Comparison of ENCODE assay signal across 20 cellular contexts in the genomic region with DNA sequence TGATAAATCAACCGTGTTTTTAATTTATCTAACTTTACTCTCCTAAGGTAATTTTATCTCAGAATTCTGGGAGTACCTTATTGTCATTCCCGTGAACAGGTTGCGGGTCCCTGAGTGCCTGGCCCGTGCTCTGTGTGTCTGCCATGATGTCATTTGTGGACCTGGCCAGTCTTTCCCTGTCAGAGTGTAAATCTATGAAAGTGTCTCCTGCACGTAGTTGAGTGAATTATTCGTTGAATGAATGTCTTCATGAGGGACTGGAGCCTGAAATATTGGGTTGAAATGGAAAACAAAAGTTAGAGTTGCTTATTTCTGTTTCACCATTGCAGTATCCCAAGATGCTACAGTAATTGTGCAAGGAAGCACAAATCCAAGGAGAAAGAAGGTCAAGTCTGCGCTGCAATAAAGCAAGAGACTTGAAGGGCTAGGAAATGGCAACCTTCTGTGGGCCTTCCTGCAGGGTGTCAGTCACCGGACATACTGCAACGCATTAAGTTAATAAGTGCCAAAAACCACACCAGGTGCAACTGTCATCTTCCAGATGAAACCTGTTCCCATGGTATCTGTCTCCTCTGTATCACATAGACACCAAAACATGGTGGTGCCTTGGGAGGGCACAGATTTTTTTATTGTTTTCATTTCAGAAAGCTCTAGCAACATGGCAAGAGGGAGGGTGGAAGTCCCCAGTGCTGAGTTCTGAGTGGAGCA.
DNase-seq lines count a peak whose midpoint lies in the region; ATAC-seq, FAIRE-seq and TF ChIP-seq lines count a peak whose summit lies in the region.
"Had no signal": no experiment of that assay in that cellular context is flagged by ENCODE, and none has a peak within 500 bp of the region (broad histone marks: within the 10 kb centered on the region; RNA-seq: fewer than 3 reads in every experiment).

No MANE protein-coding gene starts in this region.

- peak; percentile 22 for DNase-seq in activated CD8-positive, alpha-beta memory T cell treated with anti-CD3 and anti-CD28 coated beads, Interleukin-2, amount 10 ng/mL, durations not matched to agents 7 days and 5 days
- no peak for DNase-seq in activated CD8-positive, alpha-beta memory T cell treated with anti-CD3 and anti-CD28 coated beads, Interleukin-2, amount 50 U/mL, for 4 hours
- DNase-seq in glomerular visceral epithelial cell (ENCODE audit: extremely low spot score) = peak; percentile 43
- no peak for DNase-seq in D721Med (ENCODE audit: insufficient read length, low spot score)
- no peak for DNase-seq in HTR-8/SVneo (ENCODE audit: insufficient read length, low spot score)
- no peak for DNase-seq in SK-N-SH
- no peak for DNase-seq in stimulated activated CD4-positive, alpha-beta T cell treated with anti-CD3 and anti-CD28 coated beads, Interleukin-2, amount 100 ng/mL, for 48 hours
- DNase-seq: DND-41, H7, IMR-90, NCI-H1694, NCI-H2081, NCI-H2171, NCI-H524 treated with DMSO at 0.1 percent for 48 hours, Right ventricle myocardium superior, SW 1271, T-helper 17 cell had no signal

- H3K27ac Mint-ChIP-seq in activated CD8-positive, alpha-beta memory T cell treated with anti-CD3 and anti-CD28 coated beads, Interleukin-2, amount 10 ng/mL, durations not matched to agents 7 days and 5 days = no peak overlapping the region
- H3K27ac Mint-ChIP-seq: T-helper 17 cell had no signal

- no peak for TF ChIP-seq RAD21 in SK-N-SH (IDR thresholded peaks at IDR 0.05; ENCODE audit: low read length)

- 95% methylated on average over 9 of the region's 9 CpGs for WGBS in SK-N-SH (ENCODE audit: low lambda C conversion rate)

- no peaks in the 10 kb centered on the region for H3K9me3 ChIP-seq in SK-N-SH

- H2AFZ ChIP-seq in SK-N-SH (ENCODE audit: low read depth) = no peak overlapping the region

- ATAC-seq in activated CD8-positive, alpha-beta memory T cell treated with anti-CD3 and anti-CD28 coated beads, Interleukin-2, amount 10 ng/mL, durations not matched to agents 7 days and 5 days = no peak
- peak; percentile 70 for ATAC-seq in GM19463 (IDR thresholded peaks at IDR 0.05; ENCODE audit: unreplicated experiment)
- ATAC-seq: T-helper 17 cell had no signal

- H3K79me2 ChIP-seq in SK-N-SH (ENCODE audit: insufficient read depth) = no peaks in the 10 kb centered on the region

- no peak for FAIRE-seq in D721Med (lab: Jason Lieb, UNC)
- no peak for FAIRE-seq in HTR-8/SVneo (lab: Jason Lieb, UNC)
- FAIRE-seq: GM12891 had no signal

- H4K20me1 ChIP-seq in SK-N-SH (ENCODE audit: insufficient read depth) = no peaks in the 10 kb centered on the region

- H3K4me3 Mint-ChIP-seq in activated CD8-positive, alpha-beta memory T cell treated with anti-CD3 and anti-CD28 coated beads, Interleukin-2, amount 10 ng/mL, durations not matched to agents 7 days and 5 days = no peak overlapping the region
- H3K4me3 Mint-ChIP-seq: T-helper 17 cell had no signal

- H3K36me3 ChIP-seq in SK-N-SH (replicated peaks in 1 of 2; ENCODE audit: control insufficient read depth in 1 of 2, insufficient read depth in 2 of 2, low read length in 1 of 2) = no peaks in the 10 kb centered on the region

- no peak for TF ChIP-seq CTCF in D721Med (IDR thresholded peaks at IDR 0.05; ENCODE audit: insufficient read depth, missing control alignments)
- no peak for TF ChIP-seq CTCF in SK-N-SH (IDR thresholded peaks at IDR 0.05)

- H3K4me1 Mint-ChIP-seq in activated CD8-positive, alpha-beta memory T cell treated with anti-CD3 and anti-CD28 coated beads, Interleukin-2, amount 10 ng/mL, durations not matched to agents 7 days and 5 days = peaks cover 18% of the 10 kb centered on the region

- H3F3A ChIP-seq in SK-N-SH (replicated peaks; ENCODE audit: insufficient read depth) = peaks cover 4% of the 10 kb centered on the region

- H3K9me3 Mint-ChIP-seq in activated CD8-positive, alpha-beta memory T cell treated with anti-CD3 and anti-CD28 coated beads, Interleukin-2, amount 10 ng/mL, durations not matched to agents 7 days and 5 days (ENCODE audit: low read depth) = no peaks in the 10 kb centered on the region

- H3K9ac ChIP-seq in SK-N-SH = no peak overlapping the region

- H3K36me3 Mint-ChIP-seq in activated CD8-positive, alpha-beta memory T cell treated with anti-CD3 and anti-CD28 coated beads, Interleukin-2, amount 10 ng/mL, durations not matched to agents 7 days and 5 days = peaks cover 3% of the 10 kb centered on the region

- H3K4me2 ChIP-seq in SK-N-SH = no peak overlapping the region

- no peaks in the 10 kb centered on the region for H3K9me2 ChIP-seq in SK-N-SH

- H3K4me3 ChIP-seq in SK-N-SH (ENCODE audit: low read depth in 2 of 2, low read length in 1 of 2) = no peak overlapping the region

- POLR2A ChIA-PET in SK-N-SH (lab: Yijun Ruan, JAX) = no interaction called here

- H3K27ac ChIP-seq in SK-N-SH (ENCODE audit: low read depth in 2 of 2, low read length in 1 of 2) = no peak overlapping the region
- H3K27ac ChIP-seq: C4-2B had no signal

- no peaks in the 10 kb centered on the region; a peak in 1 of 4 replicates for H3K4me1 ChIP-seq in SK-N-SH (ENCODE audit: control insufficient read depth in 1 of 2, insufficient read depth in 2 of 2, low read depth in 1 of 2, low read length in 1 of 2)

- H3K27me3 ChIP-seq in SK-N-SH (ENCODE audit: insufficient read depth) = no peaks in the 10 kb centered on the region

- no peak for TF ChIP-seq EP300 in SK-N-SH (IDR thresholded peaks at IDR 0.05; ENCODE audit: borderline replicate concordance in 1 of 2, low read depth in 1 of 2, low read length in 1 of 2)

- CTCF ChIA-PET in activated CD8-positive, alpha-beta memory T cell treated with anti-CD3 and anti-CD28 coated beads, Interleukin-2, amount 10 ng/mL, durations not matched to agents 7 days and 5 days (lab: Charles Lee) = no interaction called here
- CTCF ChIA-PET in SK-N-SH (lab: Yijun Ruan, JAX) = no interaction called here

- H3K27me3 Mint-ChIP-seq in activated CD8-positive, alpha-beta memory T cell treated with anti-CD3 and anti-CD28 coated beads, Interleukin-2, amount 10 ng/mL, durations not matched to agents 7 days and 5 days = no peaks in the 10 kb centered on the region
- H3K27me3 Mint-ChIP-seq: T-helper 17 cell had no signal

TF ChIP-seq in SK-N-SH, 30 proteins besides CTCF, POLR2A, EP300 and RAD21:
- no peak for TF ChIP-seq TEAD4 (IDR thresholded peaks at IDR 0.05; ENCODE audit: borderline replicate concordance, insufficient read depth)
- no peak for TF ChIP-seq GABPA (IDR thresholded peaks at IDR 0.05; ENCODE audit: low read depth)
- TF ChIP-seq IRF3 (IDR thresholded peaks at IDR 0.05; ENCODE audit: low read depth, low read length) = no peak

Comparison
In these comparisons a context has a peak if more than half of its experiments do, and no peak if none do; other contexts are left out.
1. DNase-seq: peak in activated CD8-positive, alpha-beta memory T cell treated with anti-CD3 and anti-CD28 coated beads, Interleukin-2, amount 10 ng/mL, durations not matched to agents 7 days and 5 days (single experiment) and glomerular visceral epithelial cell (single experiment); none in activated CD8-positive, alpha-beta memory T cell treated with anti-CD3 and anti-CD28 coated beads, Interleukin-2, amount 50 U/mL, for 4 hours (single experiment), D721Med (single experiment), HTR-8/SVneo (single experiment), SK-N-SH (single experiment) and stimulated activated CD4-positive, alpha-beta T cell treated with anti-CD3 and anti-CD28 coated beads, Interleukin-2, amount 100 ng/mL, for 48 hours (0 of 2).